7 cellular contexts compared by ENCODE assay signal in the genomic region with DNA sequence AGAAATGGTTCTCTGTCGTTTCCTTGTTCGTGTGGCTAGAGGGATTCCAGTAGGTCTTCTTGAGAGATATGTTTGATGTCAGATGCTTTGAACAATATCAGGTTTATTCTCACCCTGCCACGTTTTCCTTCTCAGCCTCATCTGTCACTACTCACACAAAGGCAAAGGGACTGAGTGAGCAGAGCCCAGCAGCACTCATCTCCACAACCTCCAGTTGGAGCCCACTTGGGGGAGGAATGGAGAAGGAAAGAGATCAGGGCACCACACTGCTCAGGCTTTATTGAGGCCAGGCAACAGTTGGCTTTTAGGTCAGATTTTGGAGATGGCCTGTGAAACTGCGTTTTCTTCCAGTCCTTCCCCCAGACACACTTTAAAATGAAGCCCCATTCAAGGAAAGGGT. TPM values are rescaled to one million over a fixed set of nuclear protein-coding genes. Genes with fewer than 3 reads are reported as not detected.
DNase-seq lines count a peak whose midpoint lies in the region; ATAC-seq and TF ChIP-seq lines count a peak whose summit lies in the region.
"Not testable (repeated sequence)": the region's sequence is repeated elsewhere in the genome, so short reads cannot be mapped to it uniquely, and the experiment has no call there.

No MANE protein-coding gene starts in this region.

- not testable (repeated sequence) for H3K36me3 Mint-ChIP-seq in WTC11; stimulated activated naive B cell treated with anti-CD40 and anti-IgM and Interleukin-4, amounts not matched to agents 10 μg/mL and 1 μg/mL and 100 μg/mL, for 72 hours

- H3K4me3 ChIP-seq in body of pancreas, heart left ventricle, mucosa of descending colon: not testable (repeated sequence)

- H3K9me3 ChIP-seq in body of pancreas, heart left ventricle, mucosa of descending colon: not testable (repeated sequence)

- CTCF ChIA-PET in WTC11 (lab: Charles Lee): not testable (repeated sequence)

- H3K27ac Mint-ChIP-seq in WTC11; stimulated activated naive B cell treated with anti-CD40 and anti-IgM and Interleukin-4, amounts not matched to agents 10 μg/mL and 1 μg/mL and 100 μg/mL, for 72 hours: not testable (repeated sequence)

- intact Hi-C loops in body of pancreas (cut with DNase I); heart left ventricle (cut with DNase I); mucosa of descending colon (cut with DNase I, micrococcal nuclease): not testable (repeated sequence)

- TF ChIP-seq POLR2A in body of pancreas (IDR thresholded peaks at IDR 0.05); heart left ventricle (IDR thresholded peaks at IDR 0.05): not testable (repeated sequence)

- H3K9me3 Mint-ChIP-seq in WTC11; stimulated activated naive B cell treated with anti-CD40 and anti-IgM and Interleukin-4, amounts not matched to agents 10 μg/mL and 1 μg/mL and 100 μg/mL, for 72 hours: not testable (repeated sequence)

- not testable (repeated sequence) for DNase-seq in WTC11 (ENCODE audit: low spot score); body of pancreas; heart left ventricle; left lobe of liver (ENCODE audit: low spot score); mucosa of descending colon; stimulated activated naive B cell treated with anti-CD40 and anti-IgM and Interleukin-4, amounts not matched to agents 10 μg/mL and 1 μg/mL and 100 μg/mL, for 72 hours

- H3K27ac ChIP-seq in body of pancreas, heart left ventricle: not testable (repeated sequence)

- H3K27me3 Mint-ChIP-seq in WTC11 (ENCODE audit: low read depth); stimulated activated naive B cell treated with anti-CD40 and anti-IgM and Interleukin-4, amounts not matched to agents 10 μg/mL and 1 μg/mL and 100 μg/mL, for 72 hours: not testable (repeated sequence)

- not testable (repeated sequence) for H3K4me1 ChIP-seq in body of pancreas; heart left ventricle; mucosa of descending colon (ENCODE audit: low read depth)

- TF ChIP-seq CTCF in WTC11 (IDR thresholded peaks at IDR 0.05); body of pancreas (IDR thresholded peaks at IDR 0.05); heart left ventricle (IDR thresholded peaks at IDR 0.05); mucosa of descending colon (IDR thresholded peaks at IDR 0.05): not testable (repeated sequence)

- H3K27me3 ChIP-seq in body of pancreas, heart left ventricle: not testable (repeated sequence)

- ATAC-seq in GM18868 (IDR thresholded peaks at IDR 0.05; ENCODE audit: unreplicated experiment): peak; percentile 12
- ATAC-seq in WTC11: peak; percentile 20; the same call in 1 of the 2 replicates
- ATAC-seq in body of pancreas: peak; percentile 30
- ATAC-seq in heart left ventricle: peak; percentile 49 to 71 (median 58)
- ATAC-seq in left lobe of liver: peak; percentile 60
- peak; percentile 19 for ATAC-seq in mucosa of descending colon
- peak; percentile 13 to 23 for ATAC-seq in stimulated activated naive B cell treated with anti-CD40 and anti-IgM and Interleukin-4, amounts not matched to agents 10 μg/mL and 1 μg/mL and 100 μg/mL, for 72 hours (replicated peaks)

- not testable (repeated sequence) for H3K4me3 Mint-ChIP-seq in WTC11; stimulated activated naive B cell treated with anti-CD40 and anti-IgM and Interleukin-4, amounts not matched to agents 10 μg/mL and 1 μg/mL and 100 μg/mL, for 72 hours

- H3K36me3 ChIP-seq in body of pancreas (replicated peaks in 1 of 2; ENCODE audit: insufficient read depth in 1 of 2, low read depth in 2 of 2); heart left ventricle; mucosa of descending colon (ENCODE audit: low read depth): not testable (repeated sequence)

- H3K4me1 Mint-ChIP-seq in WTC11; stimulated activated naive B cell treated with anti-CD40 and anti-IgM and Interleukin-4, amounts not matched to agents 10 μg/mL and 1 μg/mL and 100 μg/mL, for 72 hours: not testable (repeated sequence)

- POLR2A ChIA-PET in WTC11 (lab: Charles Lee): not testable (repeated sequence)

- no CpG with 5 or more reads among the region's 4 CpGs for WGBS in body of pancreas, 2 donors
- no CpG with 5 or more reads among the region's 4 CpGs for WGBS in heart left ventricle, 4 donors

RNA-seq across cellular contexts. Expression of a gene that starts 0.8 kb away (rescaled TPM):
- total RNA-seq in WTC11 (2021) (19.1 to 28.4 TPM (median 23.5 TPM) in 3 replicates), body of pancreas (10 to 100 TPM; 36.6 to 49.8 TPM), heart left ventricle (1,000 to 10,000 TPM; 1,299 to 2,892 (median 2,435) TPM), left lobe of liver (138 TPM), mucosa of descending colon (10 to 100 TPM; 49.3 to 62.1 (median 58.6) TPM)
- 100 to 1,000 TPM; 614 to 835 TPM for polyA plus RNA-seq in heart left ventricle
